18 cellular contexts compared by ENCODE assay signal in the genomic region with DNA sequence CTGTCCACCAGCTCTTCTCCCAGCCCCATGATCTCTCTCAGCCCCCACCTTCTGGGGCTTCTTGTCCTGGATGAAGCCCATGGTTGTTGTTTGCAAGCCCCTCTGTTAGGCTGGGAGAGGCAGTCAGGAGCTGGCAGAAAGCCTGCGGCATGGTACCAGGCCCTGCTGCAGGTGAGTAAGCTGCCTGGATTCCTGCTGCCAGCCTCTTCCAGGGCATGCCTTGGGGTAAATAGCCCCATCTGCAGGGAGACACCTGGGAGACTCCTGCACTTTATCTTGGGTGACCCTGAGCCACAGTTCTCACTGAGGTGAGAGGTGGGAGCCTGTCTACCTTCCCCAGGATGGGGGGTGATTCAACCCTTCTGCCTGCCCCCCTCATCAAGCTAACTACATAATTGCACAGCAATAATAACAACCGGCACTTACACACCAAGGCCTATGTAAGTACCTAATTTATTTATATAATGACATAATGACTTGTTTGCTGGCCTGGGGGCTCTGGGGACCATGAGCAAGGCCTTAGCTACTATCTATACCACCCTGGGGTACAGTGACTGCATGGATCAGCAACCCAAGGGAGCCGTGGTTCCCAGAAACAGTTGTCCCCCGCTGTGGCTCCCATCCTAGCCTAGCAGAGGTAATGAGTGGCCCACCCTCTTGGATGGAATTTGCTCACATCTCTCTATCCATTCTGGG.
"Had no signal": no experiment of that assay in that cellular context is flagged by ENCODE, and none has a peak within 500 bp of the region (broad histone marks: within the 10 kb centered on the region; RNA-seq: fewer than 3 reads in every experiment).

No MANE protein-coding gene starts in this region.

- H3K36me3 ChIP-seq: suprapubic skin, upper lobe of left lung, WERI-Rb-1 had no signal

- ATAC-seq: activated CD4-positive, alpha-beta T cell treated with anti-CD3 and anti-CD28 coated beads for 36 hours; activated CD8-positive, alpha-beta T cell treated with anti-CD3 and anti-CD28 coated beads for 36 hours; effector memory CD8-positive, alpha-beta T cell; left colon; mucosa of descending colon; naive thymus-derived CD8-positive, alpha-beta T cell; stimulated activated naive CD8-positive, alpha-beta T cell treated with anti-CD3 and anti-CD28 coated beads, Interleukin-15, Interleukin-2, amounts not matched to agents 100 U/mL and 50 U/mL, for 24 hours; T-cell had no signal

- H3K27ac ChIP-seq: suprapubic skin, upper lobe of left lung, WERI-Rb-1 had no signal

- H3K27me3 ChIP-seq: upper lobe of left lung had no signal

- H3K4me1 ChIP-seq: upper lobe of left lung had no signal

- DNase-seq: activated CD4-positive, alpha-beta T cell treated with anti-CD3 and anti-CD28 coated beads for 36 hours; activated CD8-positive, alpha-beta T cell treated with anti-CD3 and anti-CD28 coated beads for 36 hours; activated naive CD4-positive, alpha-beta T cell treated with anti-CD3 and anti-CD28 coated beads, Interleukin-2, amount 10 ng/mL, durations not matched to agents 7 days and 5 days; activated T-cell treated with anti-CD3 and anti-CD28 coated beads for 4 hours; caudate nucleus; cortex of kidney; effector memory CD8-positive, alpha-beta T cell; immature natural killer cell; left colon; mucosa of descending colon; stimulated activated CD4-positive, alpha-beta T cell treated with anti-CD3 and anti-CD28 coated beads, Interleukin-4, amount 100 ng/mL, for 1 hour; stimulated activated CD8-positive, alpha-beta memory T cell treated with anti-CD3 and anti-CD28 coated beads, Interleukin-4, amount 100 ng/mL, for 48 hours; stimulated activated naive CD8-positive, alpha-beta T cell treated with anti-CD3 and anti-CD28 coated beads, Interleukin-15, Interleukin-2, amounts not matched to agents 100 U/mL and 50 U/mL, for 24 hours; T-cell; upper lobe of left lung; WERI-Rb-1 had no signal

- H3K9me3 ChIP-seq: mucosa of descending colon, suprapubic skin, upper lobe of left lung had no signal

- H3K4me3 ChIP-seq: mucosa of descending colon, suprapubic skin, upper lobe of left lung had no signal
